In the genomic region with DNA sequence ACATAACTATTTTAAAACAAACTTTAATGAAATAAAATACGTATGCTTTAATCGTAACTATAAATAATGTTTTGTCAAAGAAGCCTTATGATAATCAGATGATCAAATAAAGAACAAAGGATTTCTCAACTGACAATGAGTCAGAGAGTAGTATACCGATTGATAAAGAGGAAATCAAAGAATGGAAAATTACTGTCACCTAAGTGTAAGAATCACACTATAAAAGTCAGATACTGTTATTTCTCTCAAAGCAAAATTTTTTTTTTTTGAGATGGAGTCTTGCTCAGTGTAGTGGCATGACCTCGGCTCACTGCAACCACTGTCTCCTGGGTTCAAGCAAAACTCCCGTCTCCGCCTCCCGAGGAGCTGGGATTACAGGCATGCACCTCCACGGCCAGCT, we compare ENCODE assay signal across 19 cellular contexts.
"Had no signal": no experiment of that assay in that cellular context is flagged by ENCODE, and none has a peak within 500 bp of the region (broad histone marks: within the 10 kb centered on the region; RNA-seq: fewer than 3 reads in every experiment).

No MANE protein-coding gene starts in this region.

- H3K4me1 Mint-ChIP-seq: neural progenitor cell had no signal

- H2AFZ ChIP-seq: neural progenitor cell had no signal

- H3K27me3 Mint-ChIP-seq: stimulated activated naive B cell treated with anti-CD40 and anti-IgM and Interleukin-4, amounts not matched to agents 10 μg/mL and 1 μg/mL and 100 μg/mL, for 72 hours had no signal

- ATAC-seq: body of pancreas; left lobe of liver; sciatic nerve; stimulated activated naive B cell treated with anti-CD40 and anti-IgM and Interleukin-4, amounts not matched to agents 10 μg/mL and 1 μg/mL and 100 μg/mL, for 72 hours had no signal

- H3K4me2 ChIP-seq: neural progenitor cell had no signal

- H3K27ac ChIP-seq: body of pancreas, esophagus squamous epithelium, neural progenitor cell, ovary, SJSA1, transverse colon, vagina had no signal

- H3K27ac Mint-ChIP-seq: neural progenitor cell had no signal

- H3K4me3 ChIP-seq: body of pancreas, esophagus squamous epithelium, neural progenitor cell, ovary, SJSA1, transverse colon, vagina had no signal

- H3K4me3 Mint-ChIP-seq: neural progenitor cell; stimulated activated naive B cell treated with anti-CD40 and anti-IgM and Interleukin-4, amounts not matched to agents 10 μg/mL and 1 μg/mL and 100 μg/mL, for 72 hours; T-helper 2 cell treated with Interferon-gamma antibody and Interleukin-4, amounts not matched to agents 5 μg/mL and 100 μg/mL, for 36 hours had no signal

- H3K9ac ChIP-seq: neural progenitor cell had no signal

- H3K36me3 ChIP-seq: ovary had no signal

- H3K27me3 ChIP-seq: body of pancreas, esophagus squamous epithelium, neural progenitor cell, ovary, SJSA1, transverse colon, vagina had no signal

- H3K9me3 Mint-ChIP-seq: neural progenitor cell; stimulated activated naive B cell treated with anti-CD40 and anti-IgM and Interleukin-4, amounts not matched to agents 10 μg/mL and 1 μg/mL and 100 μg/mL, for 72 hours; T-helper 2 cell treated with Interferon-gamma antibody and Interleukin-4, amounts not matched to agents 5 μg/mL and 100 μg/mL, for 36 hours had no signal

- DNase-seq: activated CD8-positive, alpha-beta memory T cell treated with anti-CD3 and anti-CD28 coated beads for 24 hours; amygdala; body of pancreas; central memory CD4-positive, alpha-beta T cell; cortex of kidney; effector CD4-positive, alpha-beta T cell; esophagus squamous epithelium; hippocampal formation; mammary epithelial cell; ovary; stimulated activated naive B cell treated with anti-CD40 and anti-IgM and Interleukin-4, amounts not matched to agents 10 μg/mL and 1 μg/mL and 100 μg/mL, for 72 hours; SW 1271; transverse colon had no signal

- H3K9me3 ChIP-seq: body of pancreas, esophagus squamous epithelium, ovary, SJSA1, transverse colon, vagina had no signal

- H3K4me1 ChIP-seq: body of pancreas, esophagus squamous epithelium, neural progenitor cell, SJSA1, transverse colon, vagina had no signal
